8 cellular contexts compared by ENCODE assay signal in the genomic region with DNA sequence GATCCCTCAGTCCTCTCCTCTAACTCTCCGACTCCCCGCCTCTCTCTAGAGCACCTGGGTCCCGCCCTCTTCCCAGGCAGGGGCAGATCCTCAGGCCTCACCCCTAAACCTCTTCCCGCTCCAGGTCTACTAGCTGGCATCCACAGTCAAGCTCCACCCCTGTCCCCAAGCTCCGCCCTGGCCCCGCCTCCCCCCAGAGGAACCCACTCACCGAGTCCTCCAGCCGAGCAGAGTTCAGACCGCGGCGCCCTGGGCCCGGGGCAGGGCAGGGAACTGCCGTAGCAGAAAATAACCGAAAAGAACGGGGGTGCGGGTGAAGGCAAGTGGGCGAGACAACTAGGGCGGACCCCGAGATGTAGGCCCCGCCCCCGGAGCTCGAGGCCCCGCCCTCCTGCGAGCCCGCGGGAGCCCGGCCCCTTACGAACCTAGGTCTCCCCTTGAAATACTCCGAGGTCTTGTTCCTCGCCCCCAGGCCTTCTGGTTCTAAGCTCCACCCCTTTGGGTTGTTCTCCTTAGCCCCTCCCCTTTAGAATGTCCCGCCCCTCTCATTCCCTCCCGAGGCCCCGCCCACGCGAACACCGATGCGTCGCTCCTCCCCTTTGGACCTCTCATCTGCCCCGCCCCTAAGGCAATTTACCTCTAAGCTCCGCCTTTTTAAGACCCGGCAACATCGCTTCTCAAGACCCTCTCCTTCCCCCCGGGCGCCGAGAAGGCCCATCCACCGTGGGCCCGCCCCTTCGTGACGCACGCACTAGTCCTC. TPM values are rescaled to one million over a fixed set of nuclear protein-coding genes. Genes with fewer than 3 reads are reported as not detected.
DNase-seq lines count a peak whose midpoint lies in the region; ATAC-seq and TF ChIP-seq lines count a peak whose summit lies in the region.

A gene with protein sequence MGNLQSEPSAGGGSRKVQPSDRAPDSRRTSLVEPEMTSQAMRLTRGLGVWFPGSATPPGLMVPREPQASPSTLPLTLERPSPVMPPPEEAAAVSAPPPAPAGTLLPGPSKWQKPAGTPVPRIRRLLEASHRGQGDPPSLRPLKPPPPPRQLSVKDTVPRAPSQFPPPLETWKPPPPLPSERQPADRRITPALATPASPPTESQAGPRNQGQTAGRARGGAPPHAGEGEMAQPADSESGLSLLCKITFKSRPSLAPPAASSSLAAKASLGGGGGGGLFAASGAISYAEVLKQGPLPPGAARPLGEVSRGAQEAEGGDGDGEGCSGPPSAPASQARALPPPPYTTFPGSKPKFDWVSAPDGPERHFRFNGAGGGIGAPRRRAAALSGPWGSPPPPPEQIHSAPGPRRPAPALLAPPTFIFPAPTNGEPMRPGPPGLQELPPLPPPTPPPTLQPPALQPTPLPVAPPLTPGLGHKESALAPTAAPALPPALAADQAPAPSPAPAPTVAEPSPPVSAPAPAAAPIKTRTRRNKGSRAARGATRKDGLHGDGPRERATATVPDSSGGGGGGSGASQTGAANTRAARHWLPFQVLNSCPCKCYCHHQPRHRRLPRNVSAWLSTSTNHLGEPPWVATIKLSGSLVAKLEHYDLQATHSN (minus strand): TSS at position 485 of the 760 bp plus-strand sequence. CDS start 773 bp downstream, outside the sequence.

- WGBS in right lobe of liver (ENCODE audit: insufficient coverage, low coverage, low lambda C conversion rate, missing lambda C conversion rate), result 7% methylated on average over 18 of the region's 50 CpGs

- peak within 1 kb of the TSS; percentile 32 to 48 (median 32) for H3K4me3 ChIP-seq in right lobe of liver

- H3K36me3 ChIP-seq in right lobe of liver, result peaks cover 0 to 11% (median 2%) of the 10 kb centered on the region in 4 donors

- H3K27ac ChIP-seq in right lobe of liver, result no peak within 1 kb of the TSS

- H3K4me1 Mint-ChIP-seq in activated CD4-positive, alpha-beta memory T cell treated with anti-CD3 and anti-CD28 coated beads, Interleukin-2, amount 10 ng/mL, durations not matched to agents 7 days and 5 days, result peaks cover 32% of the 10 kb centered on the region

- H3K27me3 ChIP-seq in right lobe of liver, result no peaks in the 10 kb centered on the region

- H3K4me1 ChIP-seq in right lobe of liver, result peaks cover 0 to 9% (median 0%) of the 10 kb centered on the region in 4 donors

- peaks cover 23% of the 10 kb centered on the region for H3K36me3 Mint-ChIP-seq in activated CD4-positive, alpha-beta memory T cell treated with anti-CD3 and anti-CD28 coated beads, Interleukin-2, amount 10 ng/mL, durations not matched to agents 7 days and 5 days (ENCODE audit: low read depth)

- ATAC-seq in HG03342 (IDR thresholded peaks at IDR 0.05; ENCODE audit: unreplicated experiment) (peak; percentile 51), right lobe of liver (peak; percentile 79 to 83 (median 81)), GM21515 (IDR thresholded peaks at IDR 0.05; ENCODE audit: unreplicated experiment) (no peak)

- DNase-seq in DMS79 (lab: John Stamatoyannopoulos, UW) (peak; percentile 82), NCI-H748 (lab: John Stamatoyannopoulos, UW; ENCODE audit: unreplicated experiment) (peak; percentile 96), ecto neural progenitor cell (ENCODE audit: low spot score) (peak; percentile 96), right lobe of liver (peak; percentile 76 to 79 (median 77))
- DNase-seq in activated CD4-positive, alpha-beta memory T cell treated with anti-CD3 and anti-CD28 coated beads, Interleukin-2, amount 10 ng/mL, durations not matched to agents 7 days and 5 days, result peak; percentile 83
- DNase-seq in stimulated activated CD4-positive, alpha-beta T cell treated with anti-CD3 and anti-CD28 coated beads, Interleukin-2, amount 100 ng/mL, for 48 hours, result peak; percentile 81 to 88

- intact Hi-C loops in right lobe of liver (cut with DNase I), result no loop called here

- POLR2A ChIA-PET in activated CD4-positive, alpha-beta memory T cell treated with anti-CD3 and anti-CD28 coated beads, Interleukin-2, amount 10 ng/mL, durations not matched to agents 7 days and 5 days (lab: Charles Lee), result interaction anchor here (0.6 to 3.4 kb wide), 8 partner anchors 8 to 231 kb away, joined by 3 to 17 read pairs (median 4); a partner anchor contains a TSS

- CTCF ChIA-PET in activated CD4-positive, alpha-beta memory T cell treated with anti-CD3 and anti-CD28 coated beads, Interleukin-2, amount 10 ng/mL, durations not matched to agents 7 days and 5 days (lab: Charles Lee), result interaction anchor here (1.1 to 2.8 kb wide), 3 partner anchors 14 to 955 kb away, joined by 3 to 20 read pairs (median 19); a partner anchor contains a TSS

- peak within 1 kb of the TSS; percentile 82 for H3K4me3 Mint-ChIP-seq in activated CD4-positive, alpha-beta memory T cell treated with anti-CD3 and anti-CD28 coated beads, Interleukin-2, amount 10 ng/mL, durations not matched to agents 7 days and 5 days

- H3K9me3 Mint-ChIP-seq in activated CD4-positive, alpha-beta memory T cell treated with anti-CD3 and anti-CD28 coated beads, Interleukin-2, amount 10 ng/mL, durations not matched to agents 7 days and 5 days, result no peaks in the 10 kb centered on the region

- H3K27ac Mint-ChIP-seq in activated CD4-positive, alpha-beta memory T cell treated with anti-CD3 and anti-CD28 coated beads, Interleukin-2, amount 10 ng/mL, durations not matched to agents 7 days and 5 days, result peak within 1 kb of the TSS; percentile 66

- peaks cover 29% of the 10 kb centered on the region for H3K27me3 Mint-ChIP-seq in activated CD4-positive, alpha-beta memory T cell treated with anti-CD3 and anti-CD28 coated beads, Interleukin-2, amount 10 ng/mL, durations not matched to agents 7 days and 5 days

- TF ChIP-seq POLR2A in right lobe of liver (IDR thresholded peaks at IDR 0.05), result peak; percentile 46

- TF ChIP-seq CTCF in right lobe of liver (IDR thresholded peaks at IDR 0.05), result no peak

- no peaks in the 10 kb centered on the region for H3K9me3 ChIP-seq in right lobe of liver

RNA-seq across cellular contexts. Expression of the gene that starts here (rescaled TPM):
- under 1 TPM; 0.28 to 0.40 TPM for total RNA-seq in activated CD4-positive, alpha-beta memory T cell treated with anti-CD3 and anti-CD28 coated beads, Interleukin-2, amount 10 ng/mL, durations not matched to agents 7 days and 5 days
- total RNA-seq in right lobe of liver, result not detected

Comparison
In these comparisons a context has a peak if more than half of its experiments do, and no peak if none do; other contexts are left out.
1. Peak in DNase-seq in activated CD4-positive, alpha-beta memory T cell treated with anti-CD3 and anti-CD28 coated beads, Interleukin-2, amount 10 ng/mL, durations not matched to agents 7 days and 5 days; RNA of the gene not detected or under 1 TPM.
2. Peak in DNase-seq, ATAC-seq and H3K4me3 ChIP-seq in right lobe of liver; RNA of the gene not detected or under 1 TPM.